ENCODE assay signal across 22 cellular contexts in the genomic region with DNA sequence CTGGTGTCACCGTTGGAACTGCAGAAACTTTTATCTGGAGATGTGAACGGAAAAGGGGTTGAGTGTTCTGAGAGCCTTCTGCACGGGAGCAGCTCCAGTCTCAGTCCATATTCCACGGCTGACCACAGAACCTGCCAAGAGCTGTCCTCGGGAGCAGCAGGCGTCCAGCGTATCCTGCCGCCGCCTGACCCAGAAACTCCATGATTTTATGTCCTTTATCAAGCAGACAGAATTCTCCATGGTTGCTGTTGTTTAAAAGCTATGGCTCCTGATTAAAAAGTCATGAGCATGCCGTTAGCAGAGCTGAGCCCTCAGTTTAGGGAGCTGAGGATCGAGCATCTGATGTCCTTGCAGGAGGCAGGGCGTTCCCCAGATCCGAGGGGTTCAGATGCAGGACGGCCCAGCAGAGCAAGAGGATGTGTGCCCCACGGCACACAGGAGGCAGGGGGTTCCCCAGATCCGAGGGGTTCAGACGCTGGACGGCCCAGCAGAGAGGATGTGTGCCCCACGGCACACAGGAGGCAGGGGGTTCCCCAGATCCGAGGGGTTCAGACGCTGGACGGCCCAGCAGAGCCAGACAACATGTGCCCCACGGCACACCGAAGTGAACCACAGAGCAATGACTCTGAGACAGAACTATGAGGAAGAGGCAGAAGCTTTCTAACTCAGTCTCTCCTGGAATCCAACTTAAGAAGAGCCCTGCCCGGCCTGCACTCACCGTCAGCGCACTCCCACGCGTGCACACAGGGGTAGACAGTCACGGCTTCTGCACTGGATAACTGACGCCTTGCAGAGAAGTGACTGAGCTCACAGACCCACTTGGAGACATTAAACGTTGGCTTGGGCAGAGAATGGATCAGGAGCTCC.
DNase-seq lines count a peak whose midpoint lies in the region; ATAC-seq, FAIRE-seq and TF ChIP-seq lines count a peak whose summit lies in the region.
"Had no signal": no experiment of that assay in that cellular context is flagged by ENCODE, and none has a peak within 500 bp of the region (broad histone marks: within the 10 kb centered on the region; RNA-seq: fewer than 3 reads in every experiment).

No MANE protein-coding gene starts in this region.

- intact Hi-C loops in stomach (cut with DNase I; ENCODE audit: low total_unique reads) = no loop called here

- H3K27ac ChIP-seq in astrocyte (ENCODE audit: low read depth, low read length) = no peak overlapping the region
- no peak overlapping the region for H3K27ac ChIP-seq in stomach
- H3K27ac ChIP-seq: prostate gland, RWPE1, SK-N-MC, thyroid gland had no signal

- no peak for TF ChIP-seq EP300 in stomach (IDR thresholded peaks at IDR 0.05)

- H3K4me1 ChIP-seq in astrocyte (ENCODE audit: insufficient read depth, low read length) (no peaks in the 10 kb centered on the region), stomach (peaks cover 0 to 3% (median 0%) of the 10 kb centered on the region in 4 donors)
- H3K4me1 ChIP-seq: prostate gland, thyroid gland had no signal

- no peaks in the 10 kb centered on the region for H3K36me3 ChIP-seq in astrocyte (ENCODE audit: insufficient read depth, low read length)
- no peaks in the 10 kb centered on the region for H3K36me3 ChIP-seq in stomach
- H3K36me3 ChIP-seq: prostate gland, thyroid gland had no signal

- no peak overlapping the region for H3K9ac ChIP-seq in astrocyte (ENCODE audit: low read length)

- H2AFZ ChIP-seq in astrocyte (ENCODE audit: low read depth, low read length) = no peak overlapping the region

- H3K9me3 ChIP-seq in astrocyte (ENCODE audit: insufficient read depth, low read depth, low read length) (no peaks in the 10 kb centered on the region), stomach (no peaks in the 10 kb centered on the region)
- H3K9me3 ChIP-seq: prostate gland, thyroid gland had no signal

- DNase-seq in G401 (ENCODE audit: low spot score) = peak; percentile 64
- no peak for DNase-seq in astrocyte (ENCODE audit: low read depth)
- DNase-seq in islet precursor cell = peak; percentile 12
- peak; percentile 20 for DNase-seq in stomach
- no peak for DNase-seq in stimulated activated naive CD4-positive, alpha-beta T cell treated with Interleukin-2 at 50 U/mL for 16 hours (lab: John Stamatoyannopoulos, UW)
- DNase-seq: activated CD8-positive, alpha-beta T cell treated with anti-CD3 and anti-CD28 coated beads, Interleukin-2, amount 10 ng/mL, durations not matched to agents 7 days and 5 days; activated naive CD8-positive, alpha-beta T cell treated with anti-CD3 and anti-CD28 coated beads, Interleukin-2, amount 50 U/mL, for 24 hours; activated T-cell treated with anti-CD3 and anti-CD28 coated beads, Interleukin-2, amount 50 U/mL, for 48 hours; DMS79 treated with DMSO at 0.1 percent for 48 hours; effector CD4-positive, alpha-beta T cell; H9; KG1; NCI-H1417 treated with DMSO at 0.1 percent for 48 hours; NCI-H82; thyroid gland had no signal

- no peak overlapping the region for H3K4me2 ChIP-seq in astrocyte (ENCODE audit: low read length)

- TF ChIP-seq POLR2A in stomach (IDR thresholded peaks at IDR 0.05) = no peak

- H4K20me1 ChIP-seq in astrocyte (ENCODE audit: insufficient read depth, low read length) = no peaks in the 10 kb centered on the region

- in situ Hi-C loops in G401 (cut with HindIII; ENCODE audit: low sequenced_read_pairs) = no loop called here

- peaks cover 27% of the 10 kb centered on the region for H3K4me1 Mint-ChIP-seq in astrocyte (ENCODE audit: low read depth, unreplicated experiment)

- H3K27ac Mint-ChIP-seq in astrocyte (ENCODE audit: unreplicated experiment) = peak overlapping the region; percentile 53
- H3K27ac Mint-ChIP-seq: activated naive CD8-positive, alpha-beta T cell treated with anti-CD3 and anti-CD28 coated beads, Interleukin-2, amount 50 U/mL, for 24 hours; H9; stimulated activated naive CD8-positive, alpha-beta T cell treated with anti-CD3 and anti-CD28 coated beads, Interleukin-15, Interleukin-2, amounts not matched to agents 100 ng/mL and 50 ng/mL, for 24 hours had no signal

- no peak overlapping the region for H3K4me3 Mint-ChIP-seq in astrocyte (ENCODE audit: unreplicated experiment)
- H3K4me3 Mint-ChIP-seq: activated naive CD8-positive, alpha-beta T cell treated with anti-CD3 and anti-CD28 coated beads, Interleukin-2, amount 50 U/mL, for 24 hours; H9; stimulated activated naive CD8-positive, alpha-beta T cell treated with anti-CD3 and anti-CD28 coated beads, Interleukin-15, Interleukin-2, amounts not matched to agents 100 ng/mL and 50 ng/mL, for 24 hours had no signal

- ATAC-seq in HG02970 (IDR thresholded peaks at IDR 0.05; ENCODE audit: low FRiP score, unreplicated experiment) (no peak), GM18519 (IDR thresholded peaks at IDR 0.05; ENCODE audit: low FRiP score, unreplicated experiment) (no peak)
- ATAC-seq: activated CD8-positive, alpha-beta T cell treated with anti-CD3 and anti-CD28 coated beads, Interleukin-2, amount 10 ng/mL, durations not matched to agents 7 days and 5 days; activated naive CD8-positive, alpha-beta T cell treated with anti-CD3 and anti-CD28 coated beads, Interleukin-2, amount 50 U/mL, for 24 hours had no signal

- no peaks in the 10 kb centered on the region for H3K27me3 ChIP-seq in astrocyte (ENCODE audit: insufficient read depth, low read length)
- H3K27me3 ChIP-seq in stomach = peaks cover 0 to 13% (median 0%) of the 10 kb centered on the region in 3 donors
- H3K27me3 ChIP-seq: thyroid gland had no signal

- peaks cover 4% of the 10 kb centered on the region for H3K9me3 Mint-ChIP-seq in astrocyte (ENCODE audit: unreplicated experiment)
- H3K9me3 Mint-ChIP-seq: activated naive CD8-positive, alpha-beta T cell treated with anti-CD3 and anti-CD28 coated beads, Interleukin-2, amount 50 U/mL, for 24 hours; H9; stimulated activated naive CD8-positive, alpha-beta T cell treated with anti-CD3 and anti-CD28 coated beads, Interleukin-15, Interleukin-2, amounts not matched to agents 100 ng/mL and 50 ng/mL, for 24 hours had no signal

- WGBS in stomach, 5 donors = 89 to 93% (median 90%) methylated on average over 27 to 32 of the region's 32 CpGs

- H3K27me3 Mint-ChIP-seq in astrocyte (ENCODE audit: low read depth, unreplicated experiment) = peaks cover 27% of the 10 kb centered on the region

- peaks cover 3% of the 10 kb centered on the region for H3K36me3 Mint-ChIP-seq in astrocyte (ENCODE audit: low read depth, unreplicated experiment)

- no peak for TF ChIP-seq CTCF in astrocyte (IDR thresholded peaks at IDR 0.05; ENCODE audit: insufficient read depth, low read depth, low read length)
- no peak for TF ChIP-seq CTCF in stomach (IDR thresholded peaks at IDR 0.05)

- H3K4me3 ChIP-seq in astrocyte (ENCODE audit: insufficient read depth, low read depth, low read length) (no peak overlapping the region), stomach (no peak overlapping the region)
- H3K4me3 ChIP-seq: prostate gland, SK-N-MC, thyroid gland had no signal

- no peaks in the 10 kb centered on the region for H3K79me2 ChIP-seq in astrocyte (ENCODE audit: insufficient read depth, low read length)

- no peak for FAIRE-seq in astrocyte (lab: Jason Lieb, UNC)
- FAIRE-seq: TTC549 had no signal

Comparison
In these comparisons a context has a peak if more than half of its experiments do, and no peak if none do; other contexts are left out.
1. DNase-seq: peak in G401 (single experiment), islet precursor cell (single experiment) and stomach (single experiment); none in astrocyte (single experiment) and stimulated activated naive CD4-positive, alpha-beta T cell treated with Interleukin-2 at 50 U/mL for 16 hours (single experiment).